Comparison of ENCODE assay signal across 1 cellular context in genomic region chr17:29584452-29585079, GRCh38.
TF ChIP-seq lines count a peak whose summit lies in the region.

No MANE protein-coding gene starts in this region.

TF ChIP-seq in IMR-90, 13 proteins besides CTCF, POLR2A, EP300 and RAD21:
- TF ChIP-seq SMC3 (IDR thresholded peaks at IDR 0.05; ENCODE audit: low read depth, low read length): no peak
- TF ChIP-seq CEBPB (IDR thresholded peaks at IDR 0.05; ENCODE audit: low read depth, low read length): no peak
- no peak for TF ChIP-seq RFX5 (IDR thresholded peaks at IDR 0.05; ENCODE audit: low read depth, low read length)
- TF ChIP-seq MXI1 (IDR thresholded peaks at IDR 0.05; ENCODE audit: borderline replicate concordance, low read depth, low read length): no peak
- TF ChIP-seq CHD1 (IDR thresholded peaks at IDR 0.05; ENCODE audit: low read depth, low read length): no peak
- TF ChIP-seq USF2 (IDR thresholded peaks at IDR 0.05; ENCODE audit: low read depth, low read length): no peak
- TF ChIP-seq NFE2L2 (IDR thresholded peaks at IDR 0.05; ENCODE audit: low read depth, low read length): no peak
- TF ChIP-seq FOS (IDR thresholded peaks at IDR 0.05; ENCODE audit: low read depth, low read length): no peak
- TF ChIP-seq BHLHE40 (IDR thresholded peaks at IDR 0.05; ENCODE audit: low read depth, low read length): no peak
- TF ChIP-seq MAFK (IDR thresholded peaks at IDR 0.05; ENCODE audit: low read depth, low read length): no peak
- TF ChIP-seq ELK1 (IDR thresholded peaks at IDR 0.05; ENCODE audit: borderline replicate concordance, low read depth, low read length): no peak
- TF ChIP-seq RCOR1 (IDR thresholded peaks at IDR 0.05; ENCODE audit: insufficient replicate concordance, low read length): no peak
- no peak for TF ChIP-seq MAZ (IDR thresholded peaks at IDR 0.05; ENCODE audit: borderline replicate concordance, low read depth, low read length)
